ENCODE assay signal across 22 cellular contexts in the genomic region with DNA sequence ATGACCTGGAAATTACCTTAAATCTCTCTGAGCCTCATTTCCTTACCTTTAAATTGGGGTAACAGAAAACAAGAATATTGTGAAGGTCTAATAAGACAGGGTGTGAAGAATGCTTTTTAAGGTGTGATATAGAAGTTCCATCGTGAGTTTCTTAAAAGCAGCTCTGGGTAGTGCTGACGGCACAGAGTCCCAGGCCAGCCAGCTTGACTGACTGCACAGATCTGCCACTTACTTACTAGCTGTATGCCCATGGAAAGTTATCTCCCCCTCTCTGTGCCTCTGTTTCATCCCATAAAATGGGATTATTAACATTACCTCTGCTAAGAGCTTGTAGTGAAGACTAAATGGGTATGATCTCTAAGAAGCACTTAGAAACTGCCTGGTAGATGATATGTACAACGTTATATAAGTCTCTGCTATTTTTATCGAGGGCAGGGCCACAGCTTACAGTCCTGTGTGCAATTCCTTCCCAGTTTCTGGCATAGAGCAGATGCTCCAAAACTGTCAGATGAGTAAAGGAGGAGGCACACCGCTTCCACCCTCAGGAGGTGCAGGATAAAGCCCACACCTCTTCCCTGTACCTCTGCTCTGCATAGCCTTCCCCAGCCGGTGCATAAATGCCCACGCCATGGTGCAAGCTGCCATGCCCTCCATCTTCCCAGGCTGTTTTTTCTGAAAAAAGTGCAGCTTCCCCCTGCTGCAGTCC.
DNase-seq lines count a peak whose midpoint lies in the region; ATAC-seq and TF ChIP-seq lines count a peak whose summit lies in the region.
"Had no signal": no experiment of that assay in that cellular context is flagged by ENCODE, and none has a peak within 500 bp of the region (broad histone marks: within the 10 kb centered on the region; RNA-seq: fewer than 3 reads in every experiment).

No MANE protein-coding gene starts in this region.

- CTCF ChIA-PET in SK-N-SH (lab: Yijun Ruan, JAX): interaction anchor here (0.7 to 1.3 kb wide), 2 partner anchors 14 to 212 kb away, joined by 3 read pairs; no protein-coding TSS in a partner anchor

- TF ChIP-seq POLR2A in thyroid gland (IDR thresholded peaks at IDR 0.05): no peak

- TF ChIP-seq CTCF in SK-N-SH (IDR thresholded peaks at IDR 0.05) (no peak), left ventricle myocardium inferior (IDR thresholded peaks at IDR 0.05; ENCODE audit: borderline replicate concordance) (no peak), thyroid gland (IDR thresholded peaks at IDR 0.05) (no peak)

- H3K27ac ChIP-seq in SK-N-SH (ENCODE audit: low read depth in 2 of 2, low read length in 1 of 2) (peak overlapping the region in 1 of 2 experiments; percentile 25; a peak in 2 of 4 replicates), left ventricle myocardium inferior (replicated peaks) (peak overlapping the region; percentile 72), thyroid gland (no peak overlapping the region)
- H3K27ac ChIP-seq: 22Rv1, parathyroid adenoma, testis had no signal

- no peak overlapping the region for H2AFZ ChIP-seq in SK-N-SH (ENCODE audit: low read depth)
- H2AFZ ChIP-seq: parathyroid adenoma had no signal

- H3K9me2 ChIP-seq in SK-N-SH: no peaks in the 10 kb centered on the region

- no peak overlapping the region for H3K9ac ChIP-seq in SK-N-SH
- H3K9ac ChIP-seq: parathyroid adenoma had no signal

- H3K9me3 ChIP-seq in SK-N-SH: no peaks in the 10 kb centered on the region
- no peaks in the 10 kb centered on the region for H3K9me3 ChIP-seq in left ventricle myocardium inferior (replicated peaks)
- H3K9me3 ChIP-seq in thyroid gland: no peaks in the 10 kb centered on the region
- H3K9me3 ChIP-seq: testis had no signal

- H3K36me3 ChIP-seq in SK-N-SH (replicated peaks in 1 of 2; ENCODE audit: control insufficient read depth in 1 of 2, insufficient read depth in 2 of 2, low read length in 1 of 2) (peaks cover 2 to 16% of the 10 kb centered on the region in 2 experiments), left ventricle myocardium inferior (no peaks in the 10 kb centered on the region), thyroid gland (no peaks in the 10 kb centered on the region)

- TF ChIP-seq EP300 in SK-N-SH (IDR thresholded peaks at IDR 0.05; ENCODE audit: borderline replicate concordance in 1 of 2, low read depth in 1 of 2, low read length in 1 of 2): no peak

- ATAC-seq in SK-N-SH treated with all-trans-retinoic acid at 6 μM for 48 hours: peak; percentile 41
- ATAC-seq: activated T-cell treated with anti-CD3 and anti-CD28 coated beads, Interleukin-2, amount 50 U/mL, for 4 hours; esophagus mucosa; T-cell had no signal

- H3K27me3 ChIP-seq in SK-N-SH (ENCODE audit: insufficient read depth) (no peaks in the 10 kb centered on the region), left ventricle myocardium inferior (ENCODE audit: low read depth) (no peaks in the 10 kb centered on the region), thyroid gland (no peaks in the 10 kb centered on the region)
- H3K27me3 ChIP-seq: testis had no signal

- no peak for TF ChIP-seq RAD21 in SK-N-SH (IDR thresholded peaks at IDR 0.05; ENCODE audit: low read length)

- H3K4me2 ChIP-seq in SK-N-SH: no peak overlapping the region

- H3K79me2 ChIP-seq in SK-N-SH (ENCODE audit: insufficient read depth): peaks cover 100% of the 10 kb centered on the region

- 84% methylated on average over 7 of the region's 7 CpGs for WGBS in SK-N-SH (ENCODE audit: low lambda C conversion rate)
- 83 to 88% methylated on average over 7 of the region's 7 CpGs for WGBS in thyroid gland, 2 donors

- H4K20me1 ChIP-seq in SK-N-SH (ENCODE audit: insufficient read depth): peaks cover 12% of the 10 kb centered on the region

- H3K4me3 ChIP-seq in SK-N-SH (ENCODE audit: low read depth in 2 of 2, low read length in 1 of 2): no peak overlapping the region
- no peak overlapping the region for H3K4me3 ChIP-seq in left ventricle myocardium inferior
- no peak overlapping the region for H3K4me3 ChIP-seq in thyroid gland (replicated peaks in 1 of 3)
- H3K4me3 ChIP-seq: testis had no signal

- POLR2A ChIA-PET in SK-N-SH (lab: Yijun Ruan, JAX): no interaction called here

- H3F3A ChIP-seq in SK-N-SH (replicated peaks; ENCODE audit: insufficient read depth): peaks cover 28% of the 10 kb centered on the region

- intact Hi-C loops in left ventricle myocardium inferior (cut with micrococcal nuclease): no loop called here
- intact Hi-C loops in thyroid gland (cut with DNase I): no loop called here

- DNase-seq in SK-N-SH (no peak), left ventricle myocardium inferior (no peak), putamen (ENCODE audit: low spot score) (peak; percentile 84), T1000 (lab: John Stamatoyannopoulos, UW) (no peak), iPS-NIHi11 (ENCODE audit: low spot score) (no peak), thyroid gland (no peak)
- DNase-seq in activated CD4-positive, alpha-beta T cell treated with anti-CD3 and anti-CD28 coated beads for 48 hours: no peak
- DNase-seq: activated CD8-positive, alpha-beta memory T cell treated with anti-CD3 and anti-CD28 coated beads for 24 hours; activated naive CD4-positive, alpha-beta T cell treated with Interleukin-2 at 50 U/mL for 16 hours; activated T-cell treated with anti-CD3 and anti-CD28 coated beads, Interleukin-2, amount 50 U/mL, for 4 hours; cerebellar nuclear complex; effector memory CD4-positive, alpha-beta T cell; midbrain; NCI-H1694; NCI-H748 treated with DMSO at 0.1 percent for 48 hours; SIG-M5; T-cell; testis had no signal

- H3K4me1 ChIP-seq in SK-N-SH (ENCODE audit: control insufficient read depth in 1 of 2, insufficient read depth in 2 of 2, low read depth in 1 of 2, low read length in 1 of 2): peaks cover 12 to 28% of the 10 kb centered on the region in 2 experiments; a peak in 3 of 4 replicates
- H3K4me1 ChIP-seq in left ventricle myocardium inferior: peaks cover 99% of the 10 kb centered on the region
- H3K4me1 ChIP-seq in thyroid gland: no peaks in the 10 kb centered on the region
- H3K4me1 ChIP-seq: parathyroid adenoma had no signal

TF ChIP-seq in SK-N-SH treated with all-trans-retinoic acid at 6 μM for 48 hours, 23 proteins besides CTCF, POLR2A, EP300 and RAD21 (continues in another document):
- TF ChIP-seq TCF4 (CRISPR knock-in tag; IDR thresholded peaks at IDR 0.05; ENCODE audit: borderline replicate concordance): no peak
- TF ChIP-seq, protein P1, sequence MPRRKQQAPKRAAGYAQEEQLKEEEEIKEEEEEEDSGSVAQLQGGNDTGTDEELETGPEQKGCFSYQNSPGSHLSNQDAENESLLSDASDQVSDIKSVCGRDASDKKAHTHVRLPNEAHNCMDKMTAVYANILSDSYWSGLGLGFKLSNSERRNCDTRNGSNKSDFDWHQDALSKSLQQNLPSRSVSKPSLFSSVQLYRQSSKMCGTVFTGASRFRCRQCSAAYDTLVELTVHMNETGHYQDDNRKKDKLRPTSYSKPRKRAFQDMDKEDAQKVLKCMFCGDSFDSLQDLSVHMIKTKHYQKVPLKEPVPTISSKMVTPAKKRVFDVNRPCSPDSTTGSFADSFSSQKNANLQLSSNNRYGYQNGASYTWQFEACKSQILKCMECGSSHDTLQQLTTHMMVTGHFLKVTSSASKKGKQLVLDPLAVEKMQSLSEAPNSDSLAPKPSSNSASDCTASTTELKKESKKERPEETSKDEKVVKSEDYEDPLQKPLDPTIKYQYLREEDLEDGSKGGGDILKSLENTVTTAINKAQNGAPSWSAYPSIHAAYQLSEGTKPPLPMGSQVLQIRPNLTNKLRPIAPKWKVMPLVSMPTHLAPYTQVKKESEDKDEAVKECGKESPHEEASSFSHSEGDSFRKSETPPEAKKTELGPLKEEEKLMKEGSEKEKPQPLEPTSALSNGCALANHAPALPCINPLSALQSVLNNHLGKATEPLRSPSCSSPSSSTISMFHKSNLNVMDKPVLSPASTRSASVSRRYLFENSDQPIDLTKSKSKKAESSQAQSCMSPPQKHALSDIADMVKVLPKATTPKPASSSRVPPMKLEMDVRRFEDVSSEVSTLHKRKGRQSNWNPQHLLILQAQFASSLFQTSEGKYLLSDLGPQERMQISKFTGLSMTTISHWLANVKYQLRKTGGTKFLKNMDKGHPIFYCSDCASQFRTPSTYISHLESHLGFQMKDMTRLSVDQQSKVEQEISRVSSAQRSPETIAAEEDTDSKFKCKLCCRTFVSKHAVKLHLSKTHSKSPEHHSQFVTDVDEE (CRISPR knock-in tag; IDR thresholded peaks at IDR 0.05): no peak
- TF ChIP-seq CSDC2 (CRISPR knock-in tag; IDR thresholded peaks at IDR 0.05): no peak
- no peak for TF ChIP-seq PPARA (CRISPR knock-in tag; IDR thresholded peaks at IDR 0.05; ENCODE audit: borderline replicate concordance)
- TF ChIP-seq ARNTL (CRISPR knock-in tag; IDR thresholded peaks at IDR 0.05; ENCODE audit: borderline replicate concordance, low read depth): no peak

TF ChIP-seq in SK-N-SH, 30 proteins besides CTCF, POLR2A, EP300 and RAD21 (continues in another document):
- TF ChIP-seq NFIC (IDR thresholded peaks at IDR 0.05; ENCODE audit: borderline replicate concordance) (no peak), POLR2AphosphoS5 (IDR thresholded peaks at IDR 0.05; ENCODE audit: low read depth, low read length) (no peak)
- TF ChIP-seq, protein P2, sequence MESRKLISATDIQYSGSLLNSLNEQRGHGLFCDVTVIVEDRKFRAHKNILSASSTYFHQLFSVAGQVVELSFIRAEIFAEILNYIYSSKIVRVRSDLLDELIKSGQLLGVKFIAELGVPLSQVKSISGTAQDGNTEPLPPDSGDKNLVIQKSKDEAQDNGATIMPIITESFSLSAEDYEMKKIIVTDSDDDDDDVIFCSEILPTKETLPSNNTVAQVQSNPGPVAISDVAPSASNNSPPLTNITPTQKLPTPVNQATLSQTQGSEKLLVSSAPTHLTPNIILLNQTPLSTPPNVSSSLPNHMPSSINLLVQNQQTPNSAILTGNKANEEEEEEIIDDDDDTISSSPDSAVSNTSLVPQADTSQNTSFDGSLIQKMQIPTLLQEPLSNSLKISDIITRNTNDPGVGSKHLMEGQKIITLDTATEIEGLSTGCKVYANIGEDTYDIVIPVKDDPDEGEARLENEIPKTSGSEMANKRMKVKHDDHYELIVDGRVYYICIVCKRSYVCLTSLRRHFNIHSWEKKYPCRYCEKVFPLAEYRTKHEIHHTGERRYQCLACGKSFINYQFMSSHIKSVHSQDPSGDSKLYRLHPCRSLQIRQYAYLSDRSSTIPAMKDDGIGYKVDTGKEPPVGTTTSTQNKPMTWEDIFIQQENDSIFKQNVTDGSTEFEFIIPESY (IDR thresholded peaks at IDR 0.05; ENCODE audit: borderline replicate concordance, low read depth): no peak
